Comparison of ENCODE assay signal across 9 cellular contexts in the genomic region with DNA sequence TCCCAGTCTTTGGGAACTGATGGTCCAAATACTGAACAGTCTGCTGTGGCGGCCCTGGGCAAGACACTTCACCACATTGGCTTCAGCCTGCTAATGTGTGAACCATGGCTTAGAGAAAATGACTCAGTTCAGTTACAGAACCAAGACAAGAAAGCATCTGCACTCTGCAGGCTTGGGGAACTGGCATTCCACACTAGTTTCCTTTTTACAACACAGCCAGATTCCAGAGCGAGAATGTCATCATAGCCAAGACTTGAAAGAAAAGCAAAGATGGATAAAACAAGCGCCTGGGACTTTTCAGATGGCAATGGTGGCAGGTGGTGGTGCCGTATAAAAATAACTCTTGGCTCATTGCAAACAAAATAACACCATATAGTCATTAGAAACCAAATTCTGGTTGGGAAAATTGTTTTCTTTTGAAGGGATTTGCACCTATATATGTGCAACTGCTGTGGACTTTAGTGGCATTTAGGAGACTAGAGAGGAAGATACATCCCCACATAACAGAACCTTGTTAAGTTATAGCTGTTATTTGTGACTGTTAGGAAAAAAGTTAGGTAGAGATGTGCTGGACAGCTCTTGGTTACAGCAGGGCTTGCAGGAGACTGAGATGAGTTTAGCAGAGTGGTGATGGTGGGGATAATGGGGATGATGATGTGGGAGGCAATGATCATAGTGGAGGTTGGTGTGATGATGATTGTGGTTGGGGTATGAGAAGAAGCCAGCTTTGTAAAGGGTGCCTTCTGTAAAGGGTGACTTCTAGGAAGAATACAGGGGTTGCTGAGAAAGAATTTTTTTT.
A peak's percentile ranks its signal among the peaks of the same experiment; 100 is the strongest.
DNase-seq lines count a peak whose midpoint lies in the region; ATAC-seq and TF ChIP-seq lines count a peak whose summit lies in the region.
"Had no signal": no experiment of that assay in that cellular context is flagged by ENCODE, and none has a peak within 500 bp of the region (broad histone marks: within the 10 kb centered on the region; RNA-seq: fewer than 3 reads in every experiment).

No MANE protein-coding gene starts in this region.

- no peak overlapping the region for H3K4me3 Mint-ChIP-seq in mesothelial cell of epicardium
- H3K4me3 Mint-ChIP-seq in stimulated activated naive B cell treated with anti-CD40 and anti-IgM and Interleukin-4, amounts not matched to agents 10 μg/mL and 1 μg/mL and 100 μg/mL, for 72 hours: no peak overlapping the region

- DNase-seq in 8988T (peak; percentile 40), HS-27A (ENCODE audit: low read depth) (peak; percentile 94), dermis blood vessel endothelial cell (peak; percentile 43), mesothelial cell of epicardium (ENCODE audit: low spot score in 2 of 2, unreplicated experiment in 2 of 2) (no peak)
- DNase-seq in stimulated activated naive B cell treated with anti-CD40 and anti-IgM and Interleukin-4, amounts not matched to agents 10 μg/mL and 1 μg/mL and 100 μg/mL, for 72 hours: no peak
- DNase-seq: upper lobe of left lung had no signal

- peak overlapping the region; percentile 58 for H3K27ac Mint-ChIP-seq in mesothelial cell of epicardium
- H3K27ac Mint-ChIP-seq in stimulated activated naive B cell treated with anti-CD40 and anti-IgM and Interleukin-4, amounts not matched to agents 10 μg/mL and 1 μg/mL and 100 μg/mL, for 72 hours: no peak overlapping the region

- H3K36me3 Mint-ChIP-seq in mesothelial cell of epicardium: no peaks in the 10 kb centered on the region
- peaks cover 4% of the 10 kb centered on the region in 2 donors for H3K36me3 Mint-ChIP-seq in stimulated activated naive B cell treated with anti-CD40 and anti-IgM and Interleukin-4, amounts not matched to agents 10 μg/mL and 1 μg/mL and 100 μg/mL, for 72 hours

- H3K4me1 Mint-ChIP-seq in mesothelial cell of epicardium: peaks cover 20% of the 10 kb centered on the region
- peaks cover 5 to 9% of the 10 kb centered on the region in 2 donors for H3K4me1 Mint-ChIP-seq in stimulated activated naive B cell treated with anti-CD40 and anti-IgM and Interleukin-4, amounts not matched to agents 10 μg/mL and 1 μg/mL and 100 μg/mL, for 72 hours

- no peaks in the 10 kb centered on the region for H3K27me3 Mint-ChIP-seq in mesothelial cell of epicardium (ENCODE audit: low read depth)
- peaks cover 5 to 9% of the 10 kb centered on the region in 2 donors for H3K27me3 Mint-ChIP-seq in stimulated activated naive B cell treated with anti-CD40 and anti-IgM and Interleukin-4, amounts not matched to agents 10 μg/mL and 1 μg/mL and 100 μg/mL, for 72 hours

- ATAC-seq in HG03460 (IDR thresholded peaks at IDR 0.05; ENCODE audit: unreplicated experiment) (no peak), GM21576 (IDR thresholded peaks at IDR 0.05; ENCODE audit: unreplicated experiment) (no peak), HG03280 (IDR thresholded peaks at IDR 0.05; ENCODE audit: unreplicated experiment) (no peak)
- ATAC-seq in stimulated activated naive B cell treated with anti-CD40 and anti-IgM and Interleukin-4, amounts not matched to agents 10 μg/mL and 1 μg/mL and 100 μg/mL, for 72 hours (replicated peaks): no peak

- H3K9me3 Mint-ChIP-seq in mesothelial cell of epicardium: no peaks in the 10 kb centered on the region
- no peaks in the 10 kb centered on the region for H3K9me3 Mint-ChIP-seq in stimulated activated naive B cell treated with anti-CD40 and anti-IgM and Interleukin-4, amounts not matched to agents 10 μg/mL and 1 μg/mL and 100 μg/mL, for 72 hours

- TF ChIP-seq CTCF in mesothelial cell of epicardium (IDR thresholded peaks at IDR 0.05; ENCODE audit: unreplicated experiment): no peak

Comparison
In these comparisons a context has a peak if more than half of its experiments do, and no peak if none do; other contexts are left out.
1. DNase-seq: peak in 8988T (single experiment), HS-27A (single experiment) and dermis blood vessel endothelial cell (single experiment); none in mesothelial cell of epicardium (0 of 2) and stimulated activated naive B cell treated with anti-CD40 and anti-IgM and Interleukin-4, amounts not matched to agents 10 μg/mL and 1 μg/mL and 100 μg/mL, for 72 hours (single experiment).